28 cellular contexts compared by ENCODE assay signal in the genomic region with DNA sequence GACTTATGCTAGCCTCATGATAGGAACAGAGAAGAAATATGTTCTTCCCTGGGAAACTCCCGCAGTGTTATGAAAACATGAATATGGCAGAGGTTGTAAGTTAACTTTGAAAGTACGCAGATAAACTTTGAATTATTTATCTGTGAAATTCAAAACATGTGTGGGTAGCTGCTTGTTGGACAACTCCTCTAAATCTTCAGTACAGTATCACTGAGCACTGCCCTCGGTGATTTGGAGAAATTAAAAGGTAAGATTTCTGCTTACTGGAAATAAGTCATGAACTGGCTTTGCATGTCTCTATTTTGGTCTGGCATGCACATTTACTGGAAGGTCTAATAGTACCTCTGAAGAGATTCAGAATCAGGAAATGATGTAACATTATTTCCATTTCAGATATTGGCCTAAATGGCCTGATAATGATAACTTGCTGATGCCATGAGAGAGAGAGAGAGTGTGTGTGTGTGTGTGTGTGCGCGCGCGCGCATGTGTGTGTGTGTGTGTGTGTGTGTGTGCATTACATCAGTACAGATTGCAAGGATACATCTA.
DNase-seq lines count a peak whose midpoint lies in the region; ATAC-seq, FAIRE-seq and TF ChIP-seq lines count a peak whose summit lies in the region.
"Had no signal": no experiment of that assay in that cellular context is flagged by ENCODE, and none has a peak within 500 bp of the region (broad histone marks: within the 10 kb centered on the region; RNA-seq: fewer than 3 reads in every experiment).

No MANE protein-coding gene starts in this region.

- H3K27ac ChIP-seq in pancreas (peak overlapping the region in 1 of 4 donors; percentile 12), tibial nerve (peak overlapping the region in 2 of 4 donors; percentile 15 to 58)
- H3K27ac ChIP-seq: body of pancreas, gastroesophageal sphincter, SJSA1, vagina, VCaP had no signal

- H3K36me3 ChIP-seq in pancreas = no peaks in the 10 kb centered on the region
- no peaks in the 10 kb centered on the region for H3K36me3 ChIP-seq in tibial nerve
- H3K36me3 ChIP-seq: gastroesophageal sphincter, ovary, SJSA1, vagina had no signal

- H3K27ac Mint-ChIP-seq in brain = peak overlapping the region in 3 of 5 experiments; percentile 28 to 85 (median 38)
- H3K27ac Mint-ChIP-seq: activated CD4-positive, alpha-beta T cell treated with anti-CD3 and anti-CD28 coated beads, Interleukin-2, amount 10 ng/mL, durations not matched to agents 24 days and 14 days; activated CD8-positive, alpha-beta memory T cell treated with anti-CD3 and anti-CD28 coated beads, Interleukin-2, amount 10 ng/mL, durations not matched to agents 7 days and 5 days; activated naive CD4-positive, alpha-beta T cell treated with anti-CD3 and anti-CD28 coated beads, Interleukin-2, amount 50 U/mL, for 72 hours; CD4-positive, CD25-positive, alpha-beta regulatory T cell; GM23338; naive thymus-derived CD4-positive, alpha-beta T cell had no signal

- no peaks in the 10 kb centered on the region for H3K27me3 ChIP-seq in pancreas
- no peaks in the 10 kb centered on the region for H3K27me3 ChIP-seq in tibial nerve
- H3K27me3 ChIP-seq: body of pancreas, gastroesophageal sphincter, ovary, SJSA1, vagina had no signal

- TF ChIP-seq POLR2A in tibial nerve (IDR thresholded peaks at IDR 0.05) = no peak

- WGBS in pancreas, 2 donors = 84 to 85% methylated on average over 8 of the region's 8 CpGs
- WGBS in tibial nerve, 2 donors = 74 to 79% methylated on average over 8 of the region's 8 CpGs

- TF ChIP-seq CTCF in brain (conservative IDR thresholded peaks at IDR 0.05) = no peak
- no peak for TF ChIP-seq CTCF in fibroblast of pulmonary artery (IDR thresholded peaks at IDR 0.05; ENCODE audit: low read length, missing control alignments)
- no peak for TF ChIP-seq CTCF in pancreas (IDR thresholded peaks at IDR 0.05)
- TF ChIP-seq CTCF in tibial nerve (IDR thresholded peaks at IDR 0.05) = no peak

- H3K9me3 ChIP-seq in pancreas (no peaks in the 10 kb centered on the region), tibial nerve (no peaks in the 10 kb centered on the region)
- H3K9me3 ChIP-seq: body of pancreas, gastroesophageal sphincter, ovary, SJSA1, vagina had no signal

- H3K4me1 ChIP-seq in pancreas (peaks cover 0 to 5% (median 0%) of the 10 kb centered on the region in 3 donors), tibial nerve (peaks cover 0 to 36% (median 1%) of the 10 kb centered on the region in 4 donors)
- H3K4me1 ChIP-seq: body of pancreas, SJSA1 had no signal

- H3K27me3 Mint-ChIP-seq in brain = no peaks in the 10 kb centered on the region
- H3K27me3 Mint-ChIP-seq: activated CD4-positive, alpha-beta T cell treated with anti-CD3 and anti-CD28 coated beads, Interleukin-2, amount 10 ng/mL, durations not matched to agents 24 days and 14 days; activated CD8-positive, alpha-beta memory T cell treated with anti-CD3 and anti-CD28 coated beads, Interleukin-2, amount 10 ng/mL, durations not matched to agents 7 days and 5 days; CD4-positive, CD25-positive, alpha-beta regulatory T cell; naive thymus-derived CD4-positive, alpha-beta T cell had no signal

- no peak for TF ChIP-seq EP300 in tibial nerve (IDR thresholded peaks at IDR 0.05)

- no peak for DNase-seq in HTR-8/SVneo (ENCODE audit: insufficient read length, low spot score)
- DNase-seq in fibroblast of pulmonary artery (ENCODE audit: low read depth) = peak; percentile 79
- DNase-seq in pancreas = no peak
- no peak for DNase-seq in NCI-H524 treated with DMSO at 0.1 percent for 48 hours (lab: John Stamatoyannopoulos, UW)
- no peak for DNase-seq in foreskin melanocyte
- DNase-seq in NCI-H2107 treated with DMSO at 0.1 percent for 48 hours (lab: John Stamatoyannopoulos, UW; ENCODE audit: unreplicated experiment) = no peak
- DNase-seq in tibial nerve (ENCODE audit: low spot score in 2 of 2) = no peak
- DNase-seq: activated CD4-positive, alpha-beta T cell treated with anti-CD3 and anti-CD28 coated beads, Interleukin-2, amount 10 ng/mL, durations not matched to agents 24 days and 14 days; activated CD8-positive, alpha-beta memory T cell treated with anti-CD3 and anti-CD28 coated beads, Interleukin-2, amount 10 ng/mL, durations not matched to agents 7 days and 5 days; body of pancreas; CD4-positive, CD25-positive, alpha-beta regulatory T cell; cortex of kidney; kidney; naive thymus-derived CD4-positive, alpha-beta T cell; NCI-H1092; NCI-H2029; NK-92 treated with Interleukin-12 subunit alpha and Interleukin-12 subunit beta, amount 100 ng/mL, for 24 hours; substantia nigra had no signal

- H3K4me1 Mint-ChIP-seq in brain = no peaks in the 10 kb centered on the region
- H3K4me1 Mint-ChIP-seq: activated CD4-positive, alpha-beta T cell treated with anti-CD3 and anti-CD28 coated beads, Interleukin-2, amount 10 ng/mL, durations not matched to agents 24 days and 14 days; activated CD8-positive, alpha-beta memory T cell treated with anti-CD3 and anti-CD28 coated beads, Interleukin-2, amount 10 ng/mL, durations not matched to agents 7 days and 5 days; CD4-positive, CD25-positive, alpha-beta regulatory T cell; naive thymus-derived CD4-positive, alpha-beta T cell had no signal

- intact Hi-C loops in pancreas (cut with DNase I) = no loop called here

- H3K9me3 Mint-ChIP-seq in brain = peaks cover 0 to 3% (median 2%) of the 10 kb centered on the region in 5 experiments

- H3K4me3 ChIP-seq in fibroblast of pulmonary artery (replicated peaks; ENCODE audit: low read depth, low read length) = no peak overlapping the region
- H3K4me3 ChIP-seq in pancreas = no peak overlapping the region
- no peak overlapping the region for H3K4me3 ChIP-seq in tibial nerve
- H3K4me3 ChIP-seq: body of pancreas, gastroesophageal sphincter, GM23338, ovary, SJSA1, vagina had no signal

- FAIRE-seq in HTR-8/SVneo (lab: Jason Lieb, UNC) (peak; percentile 46), pancreas (lab: Jason Lieb, UNC) (no peak)
- FAIRE-seq: HepG2, kidney had no signal

- H3K36me3 Mint-ChIP-seq in brain = no peaks in the 10 kb centered on the region
- H3K36me3 Mint-ChIP-seq: activated CD8-positive, alpha-beta memory T cell treated with anti-CD3 and anti-CD28 coated beads, Interleukin-2, amount 10 ng/mL, durations not matched to agents 7 days and 5 days; activated naive CD4-positive, alpha-beta T cell treated with anti-CD3 and anti-CD28 coated beads, Interleukin-2, amount 50 U/mL, for 72 hours; CD4-positive, CD25-positive, alpha-beta regulatory T cell had no signal

- H3K4me3 Mint-ChIP-seq in brain = no peak overlapping the region
- H3K4me3 Mint-ChIP-seq: activated CD4-positive, alpha-beta T cell treated with anti-CD3 and anti-CD28 coated beads, Interleukin-2, amount 10 ng/mL, durations not matched to agents 24 days and 14 days; activated CD8-positive, alpha-beta memory T cell treated with anti-CD3 and anti-CD28 coated beads, Interleukin-2, amount 10 ng/mL, durations not matched to agents 7 days and 5 days; CD4-positive, CD25-positive, alpha-beta regulatory T cell; GM23338; naive thymus-derived CD4-positive, alpha-beta T cell had no signal

- peak in 3 of 4 donors; percentile 11 to 78 (median 56) for ATAC-seq in pancreas
- ATAC-seq: activated CD8-positive, alpha-beta memory T cell treated with anti-CD3 and anti-CD28 coated beads, Interleukin-2, amount 10 ng/mL, durations not matched to agents 7 days and 5 days; activated naive CD4-positive, alpha-beta T cell treated with anti-CD3 and anti-CD28 coated beads, Interleukin-2, amount 50 U/mL, for 72 hours; body of pancreas; gastroesophageal sphincter; GM23338; HepG2; naive thymus-derived CD4-positive, alpha-beta T cell; Panc1 had no signal
